ENCODE assay signal across 8 cellular contexts in the genomic region with DNA sequence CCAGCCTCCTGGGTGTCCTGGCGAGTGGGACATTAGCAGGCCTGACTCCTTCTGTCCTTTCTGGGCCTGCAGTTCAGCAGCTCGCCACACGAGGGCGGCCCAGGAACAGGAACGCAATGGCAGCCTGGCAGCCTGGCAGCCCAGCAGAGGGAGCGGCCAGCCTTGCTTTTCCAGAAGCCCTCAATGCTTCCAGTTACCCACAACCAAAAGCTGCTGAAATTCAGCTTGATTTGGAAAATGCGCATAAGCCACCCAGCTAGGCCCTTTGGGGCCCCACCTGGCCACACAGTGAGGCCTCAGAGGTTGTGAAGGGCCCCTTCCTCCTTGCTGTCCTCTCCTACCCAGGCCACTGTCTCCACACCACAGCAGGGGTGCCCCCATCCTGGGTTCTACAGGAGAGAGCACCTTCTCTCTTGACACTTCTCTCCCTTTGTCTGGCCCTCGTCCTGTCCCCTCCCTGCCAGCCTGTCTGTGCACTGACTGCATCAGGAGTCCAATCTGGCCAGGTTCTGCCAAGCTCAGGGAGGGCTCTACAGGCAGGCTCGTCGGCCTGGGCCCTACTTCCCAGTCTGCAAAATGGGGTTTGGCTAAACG.
A peak's percentile ranks its signal among the peaks of the same experiment; 100 is the strongest.
DNase-seq lines count a peak whose midpoint lies in the region; ATAC-seq and TF ChIP-seq lines count a peak whose summit lies in the region.

No MANE protein-coding gene starts in this region.

- DNase-seq in GM10248 (ENCODE audit: extremely low spot score), result peak; percentile 87
- peak; percentile 28 for DNase-seq in LNCaP clone FGC (ENCODE audit: low read depth)
- peak; percentile 26 for DNase-seq in SK-N-MC (ENCODE audit: low read depth, low spot score)
- peak; percentile 88 for DNase-seq in activated naive CD4-positive, alpha-beta T cell treated with Interleukin-2 at 50 U/mL for 16 hours
- peak; percentile 73 for DNase-seq in germinal center (ENCODE audit: low spot score)
- peak; percentile 99 for DNase-seq in osteoblast (ENCODE audit: insufficient read length, low spot score, missing footprints)
- peak; percentile 74 for DNase-seq in thoracic aorta (ENCODE audit: low spot score)

- peak overlapping the region; percentile 77 for H2AFZ ChIP-seq in osteoblast (ENCODE audit: low read length)

- H3K9me3 ChIP-seq in SK-N-MC (ENCODE audit: low read depth, low read length) (no peaks in the 10 kb centered on the region), osteoblast (ENCODE audit: low read depth, low read length) (no peaks in the 10 kb centered on the region), thoracic aorta (no peaks in the 10 kb centered on the region)

- H3K27ac ChIP-seq in SK-N-MC (no peak overlapping the region), osteoblast (ENCODE audit: low read depth, low read length) (no peak overlapping the region), thoracic aorta (no peak overlapping the region)

- CTCF ChIA-PET in GM10248 (lab: Yijun Ruan, JAX), result interaction anchor here (0.6 to 18.8 kb wide), 40 partner anchors 9 to 1337 kb away, joined by 3 to 296 read pairs (median 5); a partner anchor contains a TSS

- POLR2A ChIA-PET in GM10248 (lab: Yijun Ruan, JAX), result no interaction called here

- no peaks in the 10 kb centered on the region for H3K36me3 ChIP-seq in SK-N-MC (ENCODE audit: insufficient read depth, low read length)
- H3K36me3 ChIP-seq in osteoblast (ENCODE audit: insufficient read depth, low read length), result no peaks in the 10 kb centered on the region
- H3K36me3 ChIP-seq in thoracic aorta, result no peaks in the 10 kb centered on the region

- no peaks in the 10 kb centered on the region for H4K20me1 ChIP-seq in osteoblast (ENCODE audit: insufficient read depth, low read length)

- peak; percentile 100 for TF ChIP-seq CTCF in GM10248 (IDR thresholded peaks at IDR 0.05; ENCODE audit: control extremely low read depth, extremely low read depth, low read depth, missing control alignments)
- peak; percentile 100 for TF ChIP-seq CTCF in LNCaP clone FGC (IDR thresholded peaks at IDR 0.05; ENCODE audit: control insufficient read depth, extremely low read depth, insufficient read depth)
- TF ChIP-seq CTCF in osteoblast (IDR thresholded peaks at IDR 0.05; ENCODE audit: extremely low read depth, low read depth, low read length), result peak; percentile 98
- peak; percentile 100 for TF ChIP-seq CTCF in thoracic aorta (IDR thresholded peaks at IDR 0.05)

- ATAC-seq in thoracic aorta (ENCODE audit: insufficient number of reproducible peaks, low FRiP score, low read depth) (peak; percentile 53), HG02884 (IDR thresholded peaks at IDR 0.05; ENCODE audit: unreplicated experiment) (no peak)

- no peak overlapping the region for H3K9ac ChIP-seq in SK-N-MC (ENCODE audit: insufficient read length)

- H3K27me3 ChIP-seq in osteoblast (ENCODE audit: insufficient read depth, low read length), result peaks cover 4% of the 10 kb centered on the region
- no peaks in the 10 kb centered on the region for H3K27me3 ChIP-seq in thoracic aorta (replicated peaks; ENCODE audit: insufficient read depth)

- H3K79me2 ChIP-seq in osteoblast (ENCODE audit: insufficient read depth, low read length), result no peaks in the 10 kb centered on the region

- H3K4me3 ChIP-seq in LNCaP clone FGC (ENCODE audit: low read depth, low read length), result no peak overlapping the region
- no peak overlapping the region for H3K4me3 ChIP-seq in SK-N-MC
- no peak overlapping the region for H3K4me3 ChIP-seq in osteoblast (ENCODE audit: insufficient read depth, low read length)
- no peak overlapping the region for H3K4me3 ChIP-seq in thoracic aorta

- no peak overlapping the region for H3K4me2 ChIP-seq in osteoblast (ENCODE audit: insufficient read depth, low read length)

- H3K4me1 ChIP-seq in osteoblast (ENCODE audit: insufficient read depth, low read length), result no peaks in the 10 kb centered on the region
- peaks cover 0 to 4% of the 10 kb centered on the region in 2 donors for H3K4me1 ChIP-seq in thoracic aorta (ENCODE audit: control insufficient read depth in 1 of 2, low read depth in 2 of 2)

Comparison
In these comparisons a context has a peak if more than half of its experiments do, and no peak if none do; other contexts are left out.
1. DNase-seq: peak in every context shown above with its lines; median percentile 99 in osteoblast; 88 in activated naive CD4-positive, alpha-beta T cell treated with Interleukin-2 at 50 U/mL for 16 hours; 87 in GM10248; 74 in thoracic aorta; 73 in germinal center; 28 in LNCaP clone FGC; 26 in SK-N-MC.